13 cellular contexts compared by ENCODE assay signal in the genomic region with DNA sequence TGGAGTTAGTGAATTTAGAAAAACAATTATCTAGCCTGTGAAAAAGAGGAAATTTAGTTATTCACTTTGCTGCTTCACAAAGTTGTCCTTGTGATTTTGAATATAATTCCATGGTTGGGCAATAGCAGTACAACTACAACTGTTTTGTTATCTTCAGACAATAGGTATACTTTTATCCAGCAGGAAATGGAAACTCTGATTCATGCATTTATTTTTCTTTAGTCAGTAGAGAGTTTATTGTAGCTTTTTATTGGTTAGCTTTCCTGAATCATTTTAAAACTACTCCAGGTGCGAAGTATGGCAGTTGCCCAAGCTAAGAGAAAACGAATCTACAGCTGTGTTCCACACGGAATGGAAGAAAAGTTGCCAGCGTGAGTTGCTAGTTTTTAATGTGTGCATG.
DNase-seq lines count a peak whose midpoint lies in the region; ATAC-seq and TF ChIP-seq lines count a peak whose summit lies in the region.
"Had no signal": no experiment of that assay in that cellular context is flagged by ENCODE, and none has a peak within 500 bp of the region (broad histone marks: within the 10 kb centered on the region; RNA-seq: fewer than 3 reads in every experiment).

No MANE protein-coding gene starts in this region.

- BruUV-seq in Panc1 (replicated peaks; lab: Mats Ljungman, UMichigan) = TSS peak; percentile 33

- CTCF ChIA-PET in Panc1 (lab: Charles Lee) = no interaction called here

- DNase-seq in Caki2 (ENCODE audit: low read depth) (peak; percentile 80), Panc1 (ENCODE audit: low read depth, low spot score) (peak; percentile 90), esophagus muscularis mucosa (ENCODE audit: extremely low spot score) (no peak), globus pallidus (ENCODE audit: low spot score) (no peak), H7 (no peak)
- no peak for DNase-seq in effector CD8-positive, alpha-beta T cell (lab: John Stamatoyannopoulos, UW)
- no peak for DNase-seq in stimulated activated CD4-positive, alpha-beta T cell treated with anti-CD3 and anti-CD28 coated beads, Interleukin-4, amount 100 ng/mL, for 4 hours
- DNase-seq: DND-41; NCI-H2171 treated with DMSO at 0.1 percent for 48 hours; stimulated activated CD4-positive, alpha-beta T cell treated with anti-CD3 and anti-CD28 coated beads, Interleukin-12 subunit alpha, Interleukin-12 subunit beta, amount 100 ng/mL, for 4 hours; upper lobe of left lung had no signal

- TF ChIP-seq EP300 in esophagus muscularis mucosa (IDR thresholded peaks at IDR 0.05) = no peak

- H3K36me3 ChIP-seq in Panc1 (ENCODE audit: control insufficient read depth, insufficient read depth, low read length) = peaks cover 10% of the 10 kb centered on the region
- H3K36me3 ChIP-seq in esophagus muscularis mucosa = no peaks in the 10 kb centered on the region
- no peaks in the 10 kb centered on the region for H3K36me3 ChIP-seq in parathyroid adenoma (ENCODE audit: control insufficient read depth, insufficient read depth, low read length)
- H3K36me3 ChIP-seq in H7 (replicated peaks; ENCODE audit: control insufficient read depth, insufficient read depth, low read length) = no peaks in the 10 kb centered on the region
- H3K36me3 ChIP-seq: upper lobe of left lung had no signal

- no peak overlapping the region for H3K4me3 ChIP-seq in Panc1 (ENCODE audit: low read depth in 2 of 2, low read length in 2 of 2)
- H3K4me3 ChIP-seq in esophagus muscularis mucosa = no peak overlapping the region
- no peak overlapping the region for H3K4me3 ChIP-seq in parathyroid adenoma (ENCODE audit: low read depth, low read length)
- H3K4me3 ChIP-seq in H7 (ENCODE audit: insufficient read depth, low read depth, low read length) = no peak overlapping the region
- H3K4me3 ChIP-seq: upper lobe of left lung had no signal

- H3K27me3 ChIP-seq in Panc1 (ENCODE audit: control insufficient read depth, insufficient read depth, low read length) (no peaks in the 10 kb centered on the region), esophagus muscularis mucosa (no peaks in the 10 kb centered on the region), parathyroid adenoma (ENCODE audit: control insufficient read depth, insufficient read depth, low read length) (no peaks in the 10 kb centered on the region), H7 (ENCODE audit: control insufficient read depth, insufficient read depth, low read length) (no peaks in the 10 kb centered on the region)
- H3K27me3 ChIP-seq: upper lobe of left lung had no signal

- no peak overlapping the region for H2AFZ ChIP-seq in parathyroid adenoma

- H3K9me3 ChIP-seq in Panc1 (ENCODE audit: control insufficient read depth, insufficient read depth, low read depth, low read length) (no peaks in the 10 kb centered on the region), esophagus muscularis mucosa (no peaks in the 10 kb centered on the region), parathyroid adenoma (ENCODE audit: control insufficient read depth, low read length) (no peaks in the 10 kb centered on the region)
- H3K9me3 ChIP-seq: upper lobe of left lung had no signal

- no peak overlapping the region for H3K4me2 ChIP-seq in parathyroid adenoma (ENCODE audit: low read length)

- peak; percentile 74 for ATAC-seq in Panc1
- ATAC-seq: activated CD4-positive, CD25-positive, alpha-beta regulatory T cell treated with anti-CD3 and anti-CD28 coated beads, Interleukin-2, amount 50 U/mL, for 24 hours had no signal

- in situ Hi-C loops in Caki2 (cut with HindIII; ENCODE audit: low pct_unique_long_range_greater_than_20kb, low sequenced_read_pairs) = no loop called here
- in situ Hi-C loops in Panc1 (cut with HindIII; ENCODE audit: low pct_unique_long_range_greater_than_20kb, low sequenced_read_pairs) = no loop called here

- TF ChIP-seq CTCF in Panc1 (IDR thresholded peaks at IDR 0.05) (no peak), esophagus muscularis mucosa (IDR thresholded peaks at IDR 0.05) (no peak), parathyroid adenoma (IDR thresholded peaks at IDR 0.05) (no peak)

- POLR2A ChIA-PET in Panc1 (lab: Charles Lee) = interaction anchor here (0.7 to 2.5 kb wide), 6 partner anchors 8 to 573 kb away, joined by 3 to 11 read pairs (median 7); no protein-coding TSS in a partner anchor

- H3K4me1 ChIP-seq in Panc1 (ENCODE audit: control insufficient read depth, insufficient read depth, low read length) (peaks cover 93% of the 10 kb centered on the region), esophagus muscularis mucosa (peaks cover 39 to 86% (median 78%) of the 10 kb centered on the region in 4 donors), parathyroid adenoma (peaks cover 30% of the 10 kb centered on the region)

- no peaks in the 10 kb centered on the region for H3K79me2 ChIP-seq in parathyroid adenoma

- peak overlapping the region; percentile 100 for H3K27ac ChIP-seq in Panc1 (ENCODE audit: low read length)
- peak overlapping the region; percentile 62 to 79 (median 72) for H3K27ac ChIP-seq in esophagus muscularis mucosa (replicated peaks in 1 of 4)
- H3K27ac ChIP-seq in parathyroid adenoma = peak overlapping the region; percentile 29

- 28% methylated on average over 4 of the region's 4 CpGs for WGBS in esophagus muscularis mucosa

- TF ChIP-seq POLR2A in esophagus muscularis mucosa (IDR thresholded peaks at IDR 0.05; ENCODE audit: low read depth) = no peak

- intact Hi-C loops in Panc1 (cut with micrococcal nuclease; ENCODE audit: unreplicated experiment) (no loop called here), esophagus muscularis mucosa (cut with DNase I) (no loop called here)

- no peak overlapping the region for H3K9ac ChIP-seq in parathyroid adenoma

Comparison
In these comparisons a context has a peak if more than half of its experiments do, and no peak if none do; other contexts are left out.
1. DNase-seq: peak in Caki2 (single experiment) and Panc1 (single experiment); none in esophagus muscularis mucosa (single experiment), globus pallidus (single experiment), H7 (single experiment), effector CD8-positive, alpha-beta T cell (single experiment) and stimulated activated CD4-positive, alpha-beta T cell treated with anti-CD3 and anti-CD28 coated beads, Interleukin-4, amount 100 ng/mL, for 4 hours (0 of 2).
2. H3K27ac ChIP-seq: peak in every context shown above with its lines; median percentile 100 in Panc1; 72 in esophagus muscularis mucosa; 29 in parathyroid adenoma.